ENCODE assay signal across 10 cellular contexts in genomic region chr11:57321388-57321995, GRCh38. TPM values are rescaled to one million over a fixed set of nuclear protein-coding genes. Genes with fewer than 3 reads are reported as not detected.
A peak's percentile ranks its signal among the peaks of the same experiment; 100 is the strongest.
DNase-seq lines count a peak whose midpoint lies in the region; ATAC-seq and TF ChIP-seq lines count a peak whose summit lies in the region.
"Had no signal": no experiment of that assay in that cellular context is flagged by ENCODE, and none has a peak within 500 bp of the region (broad histone marks: within the 10 kb centered on the region; RNA-seq: fewer than 3 reads in every experiment).

No MANE protein-coding gene starts in this region.

- no peak for DNase-seq in CD8-positive, alpha-beta memory T cell
- DNase-seq in Peyer's patch (no peak), esophagus squamous epithelium (lab: John Stamatoyannopoulos, UW) (no peak), progenitor cell of endocrine pancreas (ENCODE audit: low spot score, unreplicated experiment) (no peak)
- no peak for DNase-seq in activated CD4-positive, alpha-beta memory T cell treated with anti-CD3 and anti-CD28 coated beads, Interleukin-2, amount 10 ng/mL, durations not matched to agents 7 days and 5 days
- DNase-seq in activated naive CD4-positive, alpha-beta T cell treated with Interleukin-2 at 50 U/mL for 16 hours = no peak
- DNase-seq in activated CD8-positive, alpha-beta memory T cell treated with anti-CD3 and anti-CD28 coated beads for 24 hours = no peak
- DNase-seq: dermis blood vessel endothelial cell had no signal

- TF ChIP-seq CTCF in Peyer's patch (IDR thresholded peaks at IDR 0.05) (no peak), esophagus squamous epithelium (IDR thresholded peaks at IDR 0.05) (no peak), progenitor cell of endocrine pancreas (IDR thresholded peaks at IDR 0.05; ENCODE audit: unreplicated experiment) (no peak)

- no peaks in the 10 kb centered on the region for H3K27me3 ChIP-seq in CD8-positive, alpha-beta memory T cell (ENCODE audit: insufficient read depth, low read length, poor library complexity, severe bottlenecking)
- no peaks in the 10 kb centered on the region for H3K27me3 ChIP-seq in Peyer's patch
- H3K27me3 ChIP-seq in esophagus squamous epithelium = no peaks in the 10 kb centered on the region

- no peak for TF ChIP-seq POLR2A in Peyer's patch (IDR thresholded peaks at IDR 0.05)
- no peak for TF ChIP-seq POLR2A in esophagus squamous epithelium (IDR thresholded peaks at IDR 0.05)

- H3K27ac ChIP-seq in CD8-positive, alpha-beta memory T cell (ENCODE audit: low read depth, low read length) = peak overlapping the region; percentile 64
- H3K27ac ChIP-seq in Peyer's patch = peak overlapping the region; percentile 18 to 97 (median 91)
- peak overlapping the region; percentile 96 to 100 (median 99) for H3K27ac ChIP-seq in esophagus squamous epithelium

- CTCF ChIA-PET in CD8-positive, alpha-beta memory T cell (lab: Charles Lee) = interaction anchor here (1.1 kb wide), 1 partner anchor 29 kb away, joined by 3 read pairs; no protein-coding TSS in a partner anchor
- CTCF ChIA-PET in activated CD4-positive, alpha-beta memory T cell treated with anti-CD3 and anti-CD28 coated beads, Interleukin-2, amount 10 ng/mL, durations not matched to agents 7 days and 5 days (lab: Charles Lee) = interaction anchor here (1.2 kb wide), 1 partner anchor 10 kb away, joined by 7 read pairs; no protein-coding TSS in a partner anchor

- H3K4me1 ChIP-seq in CD8-positive, alpha-beta memory T cell (ENCODE audit: insufficient read depth, low read length) = peaks cover 19% of the 10 kb centered on the region
- H3K4me1 ChIP-seq in Peyer's patch (peaks cover 0 to 74% (median 8%) of the 10 kb centered on the region in 4 donors), esophagus squamous epithelium (peaks cover 49 to 91% (median 71%) of the 10 kb centered on the region in 3 donors)

- intact Hi-C loops in esophagus squamous epithelium (cut with DNase I) = no loop called here

- H3K27me3 Mint-ChIP-seq in CD8-positive, alpha-beta memory T cell = peaks cover 0 to 2% of the 10 kb centered on the region in 2 donors
- H3K27me3 Mint-ChIP-seq in progenitor cell of endocrine pancreas = no peaks in the 10 kb centered on the region
- H3K27me3 Mint-ChIP-seq in activated CD4-positive, alpha-beta memory T cell treated with anti-CD3 and anti-CD28 coated beads, Interleukin-2, amount 10 ng/mL, durations not matched to agents 7 days and 5 days = no peaks in the 10 kb centered on the region

- POLR2A ChIA-PET in CD8-positive, alpha-beta memory T cell (lab: Charles Lee) = no interaction called here
- POLR2A ChIA-PET in activated CD4-positive, alpha-beta memory T cell treated with anti-CD3 and anti-CD28 coated beads, Interleukin-2, amount 10 ng/mL, durations not matched to agents 7 days and 5 days (lab: Charles Lee) = interaction anchor here (1.3 to 1.5 kb wide), 3 partner anchors 10 to 30 kb away, joined by 3 to 4 read pairs (median 4); partner anchors contain the start of gene SSRP1

- 18 to 46% methylated on average over 2 to 3 of the region's 5 CpGs for WGBS in esophagus squamous epithelium, 2 donors

- peak overlapping the region in 4 of 8 donors; percentile 25 to 96 (median 74) for H3K27ac Mint-ChIP-seq in CD8-positive, alpha-beta memory T cell
- H3K27ac Mint-ChIP-seq in progenitor cell of endocrine pancreas = peak overlapping the region; percentile 84
- no peak overlapping the region for H3K27ac Mint-ChIP-seq in activated CD4-positive, alpha-beta memory T cell treated with anti-CD3 and anti-CD28 coated beads, Interleukin-2, amount 10 ng/mL, durations not matched to agents 7 days and 5 days

- H3K4me3 Mint-ChIP-seq in CD8-positive, alpha-beta memory T cell = peak overlapping the region in 2 of 7 donors; percentile 56 to 67
- peak overlapping the region; percentile 35 for H3K4me3 Mint-ChIP-seq in progenitor cell of endocrine pancreas (ENCODE audit: low read depth)
- H3K4me3 Mint-ChIP-seq in activated CD4-positive, alpha-beta memory T cell treated with anti-CD3 and anti-CD28 coated beads, Interleukin-2, amount 10 ng/mL, durations not matched to agents 7 days and 5 days = no peak overlapping the region

- no peaks in the 10 kb centered on the region for H3K9me3 Mint-ChIP-seq in CD8-positive, alpha-beta memory T cell
- no peaks in the 10 kb centered on the region for H3K9me3 Mint-ChIP-seq in progenitor cell of endocrine pancreas (ENCODE audit: low read depth)
- H3K9me3 Mint-ChIP-seq in activated CD4-positive, alpha-beta memory T cell treated with anti-CD3 and anti-CD28 coated beads, Interleukin-2, amount 10 ng/mL, durations not matched to agents 7 days and 5 days = no peaks in the 10 kb centered on the region

- H3K9me3 ChIP-seq in CD8-positive, alpha-beta memory T cell (ENCODE audit: low read length) = no peaks in the 10 kb centered on the region
- H3K9me3 ChIP-seq in Peyer's patch = no peaks in the 10 kb centered on the region
- H3K9me3 ChIP-seq in esophagus squamous epithelium = no peaks in the 10 kb centered on the region

- peaks cover 0 to 19% (median 1%) of the 10 kb centered on the region in 3 donors for H3K36me3 Mint-ChIP-seq in CD8-positive, alpha-beta memory T cell
- H3K36me3 Mint-ChIP-seq in progenitor cell of endocrine pancreas (ENCODE audit: insufficient read depth) = peaks cover 18% of the 10 kb centered on the region
- peaks cover 11% of the 10 kb centered on the region for H3K36me3 Mint-ChIP-seq in activated CD4-positive, alpha-beta memory T cell treated with anti-CD3 and anti-CD28 coated beads, Interleukin-2, amount 10 ng/mL, durations not matched to agents 7 days and 5 days (ENCODE audit: low read depth)

- no peak overlapping the region for H3K4me3 ChIP-seq in CD8-positive, alpha-beta memory T cell (ENCODE audit: low read length)
- H3K4me3 ChIP-seq in Peyer's patch (peak overlapping the region in 2 of 4 donors; percentile 85 to 95), esophagus squamous epithelium (peak overlapping the region; percentile 28 to 93 (median 86))

- H3K36me3 ChIP-seq in CD8-positive, alpha-beta memory T cell (ENCODE audit: insufficient read depth, low read length) = peaks cover 10% of the 10 kb centered on the region
- peaks cover 0 to 36% (median 0%) of the 10 kb centered on the region in 3 donors for H3K36me3 ChIP-seq in Peyer's patch
- peaks cover 22 to 50% (median 25%) of the 10 kb centered on the region in 3 donors for H3K36me3 ChIP-seq in esophagus squamous epithelium

- ATAC-seq in GM19397 (IDR thresholded peaks at IDR 0.05; ENCODE audit: unreplicated experiment) = no peak

- H3K4me1 Mint-ChIP-seq in CD8-positive, alpha-beta memory T cell = peaks cover 26 to 42% (median 32%) of the 10 kb centered on the region in 3 donors
- H3K4me1 Mint-ChIP-seq in progenitor cell of endocrine pancreas (ENCODE audit: low read depth) = peaks cover 47% of the 10 kb centered on the region
- peaks cover 26% of the 10 kb centered on the region for H3K4me1 Mint-ChIP-seq in activated CD4-positive, alpha-beta memory T cell treated with anti-CD3 and anti-CD28 coated beads, Interleukin-2, amount 10 ng/mL, durations not matched to agents 7 days and 5 days

RNA-seq across cellular contexts. Expression of gene TNKS1BP1, which starts 3.3 kb away (rescaled TPM):
- total RNA-seq in CD8-positive, alpha-beta memory T cell = 1 to 10 TPM; 8.7 to 9.6 TPM
- 3.0 TPM for polyA plus RNA-seq in CD8-positive, alpha-beta memory T cell
- total RNA-seq in Peyer's patch = 100 to 1,000 TPM in 3 of 4 donors, 10 to 100 TPM in 1; 91.8 to 156 (median 139) TPM
- 100 to 1,000 TPM in 3 of 4 donors, 10 to 100 TPM in 1; 94.6 to 212 (median 124) TPM for total RNA-seq in esophagus squamous epithelium
- 99.8 and 108 TPM in 2 replicates for total RNA-seq in progenitor cell of endocrine pancreas
- 10 to 100 TPM in 1 of 2 experiments, 1 to 10 TPM in 1; 9.9 to 10.7 TPM for total RNA-seq in activated CD4-positive, alpha-beta memory T cell treated with anti-CD3 and anti-CD28 coated beads, Interleukin-2, amount 10 ng/mL, durations not matched to agents 7 days and 5 days

RNA-seq across cellular contexts. Expression of gene SSRP1, which starts 14.2 kb away (rescaled TPM):
- total RNA-seq in CD8-positive, alpha-beta memory T cell = 100 to 1,000 TPM; 308 to 314 TPM
- polyA plus RNA-seq in CD8-positive, alpha-beta memory T cell = 44.5 TPM
- total RNA-seq in Peyer's patch (100 to 1,000 TPM in 1 of 4 donors, 10 to 100 TPM in 3; 39.9 to 106 (median 50.6) TPM), esophagus squamous epithelium (10 to 100 TPM; 49.0 to 98.8 (median 81.3) TPM), progenitor cell of endocrine pancreas (126 and 131 TPM in 2 replicates)
- 100 to 1,000 TPM; 135 to 137 TPM for total RNA-seq in activated CD4-positive, alpha-beta memory T cell treated with anti-CD3 and anti-CD28 coated beads, Interleukin-2, amount 10 ng/mL, durations not matched to agents 7 days and 5 days

RNA-seq across cellular contexts. Expression of gene P2RX3, which starts 16.7 kb away (rescaled TPM):
- total RNA-seq in CD8-positive, alpha-beta memory T cell = not detected
- polyA plus RNA-seq in CD8-positive, alpha-beta memory T cell = not detected
- total RNA-seq in Peyer's patch = under 1 TPM in 1 of 4 donors, not detected in 3; 0.80 TPM
- not detected for total RNA-seq in esophagus squamous epithelium
- total RNA-seq in progenitor cell of endocrine pancreas = not detected in 2 replicates
- not detected for total RNA-seq in activated CD4-positive, alpha-beta memory T cell treated with anti-CD3 and anti-CD28 coated beads, Interleukin-2, amount 10 ng/mL, durations not matched to agents 7 days and 5 days
- total RNA-seq: dermis blood vessel endothelial cell; T-helper 1 cell treated with Interleukin-12 subunit alpha and Interleukin-12 subunit beta and Interleukin-4 antibody, amounts not matched to agents 30 ng/mL and 1 ng/mL, for 36 hours had no signal

RNA-seq across cellular contexts. Expression of gene PRG3, which starts 59.5 kb away (rescaled TPM):
- total RNA-seq in CD8-positive, alpha-beta memory T cell = not detected
- not detected for polyA plus RNA-seq in CD8-positive, alpha-beta memory T cell
- total RNA-seq in Peyer's patch (not detected), esophagus squamous epithelium (not detected), progenitor cell of endocrine pancreas (not detected in 2 replicates)
- not detected for total RNA-seq in activated CD4-positive, alpha-beta memory T cell treated with anti-CD3 and anti-CD28 coated beads, Interleukin-2, amount 10 ng/mL, durations not matched to agents 7 days and 5 days
- total RNA-seq: dermis blood vessel endothelial cell; T-helper 1 cell treated with Interleukin-12 subunit alpha and Interleukin-12 subunit beta and Interleukin-4 antibody, amounts not matched to agents 30 ng/mL and 1 ng/mL, for 36 hours had no signal
